12 cellular contexts compared by ENCODE assay signal in the genomic region with DNA sequence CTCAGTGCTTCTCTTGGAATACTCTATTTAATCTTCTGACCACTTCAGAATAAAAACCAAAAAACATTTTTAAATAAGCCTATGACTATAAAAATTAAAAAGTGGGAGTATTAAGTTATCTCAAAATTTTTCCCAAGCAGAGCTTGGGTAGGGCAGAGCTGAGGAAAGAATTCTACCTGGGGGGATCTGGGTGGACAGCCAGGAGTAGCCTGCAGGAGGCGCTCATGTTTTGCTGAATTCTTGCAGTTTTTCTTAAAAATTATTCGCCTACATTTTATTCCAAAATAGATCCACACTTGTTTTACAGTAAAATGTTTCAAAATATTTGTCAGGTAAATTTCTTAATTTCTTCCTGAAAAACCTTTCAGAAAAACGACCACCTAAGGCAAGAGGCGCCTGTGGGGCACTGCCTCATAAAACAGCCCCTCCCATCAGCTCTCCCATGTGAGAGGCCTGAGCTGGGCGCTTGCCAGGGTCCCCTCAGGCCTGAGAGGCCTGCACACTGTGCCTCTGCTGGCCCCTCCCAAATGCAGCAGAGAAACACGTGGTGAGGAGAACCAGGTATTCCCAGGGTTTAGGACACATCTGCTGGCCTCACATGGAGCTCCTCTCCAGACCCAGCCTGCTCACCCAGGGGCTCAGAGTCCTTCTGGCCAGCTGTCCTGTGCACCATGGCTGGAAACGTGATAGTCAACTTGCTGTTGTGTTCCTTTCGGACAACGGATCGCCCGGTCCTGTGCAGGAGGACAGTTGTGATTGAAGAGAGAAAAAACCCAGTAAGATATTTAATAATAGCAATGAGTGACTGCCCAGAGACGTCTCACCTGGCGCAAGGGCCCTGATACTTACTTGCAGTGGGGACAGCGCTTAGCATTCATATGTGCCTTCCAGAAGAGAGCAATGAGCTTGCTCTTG. TPM values are rescaled to one million over a fixed set of nuclear protein-coding genes. Genes with fewer than 3 reads are reported as not detected.
DNase-seq lines count a peak whose midpoint lies in the region; ATAC-seq, FAIRE-seq and TF ChIP-seq lines count a peak whose summit lies in the region.
"Had no signal": no experiment of that assay in that cellular context is flagged by ENCODE, and none has a peak within 500 bp of the region (broad histone marks: within the 10 kb centered on the region; RNA-seq: fewer than 3 reads in every experiment).

No MANE protein-coding gene starts in this region.

- no peak overlapping the region for H3K4me3 ChIP-seq in BE2C (ENCODE audit: low read depth, low read length)
- H3K4me3 ChIP-seq in GM12875 (ENCODE audit: low read depth, low read length) = no peak overlapping the region
- H3K4me3 ChIP-seq in astrocyte of the cerebellum (ENCODE audit: low read depth, low read length) = no peak overlapping the region
- no peak overlapping the region for H3K4me3 ChIP-seq in kidney epithelial cell (ENCODE audit: low read depth, low read length)
- H3K4me3 ChIP-seq in pancreas = no peak overlapping the region
- H3K4me3 ChIP-seq: uterus had no signal

- H3K4me1 ChIP-seq in BE2C (no peaks in the 10 kb centered on the region), pancreas (no peaks in the 10 kb centered on the region)
- H3K4me1 ChIP-seq: uterus had no signal

- DNase-seq in BE2C (peak; percentile 28), astrocyte of the cerebellum (ENCODE audit: low read depth) (no peak), kidney epithelial cell (ENCODE audit: low read depth) (no peak), pancreas (no peak), left lobe of liver (ENCODE audit: low spot score) (no peak), frontal cortex (ENCODE audit: low spot score in 2 of 2) (no peak), HuH-7.5 (ENCODE audit: low spot score) (no peak)
- DNase-seq: activated CD4-positive, CD25-positive, alpha-beta regulatory T cell; NCI-H1930; uterus had no signal

- TF ChIP-seq CTCF in BE2C (IDR thresholded peaks at IDR 0.05; ENCODE audit: low read depth, low read length) (peak; percentile 43), GM12875 (IDR thresholded peaks at IDR 0.05; ENCODE audit: borderline replicate concordance, insufficient read depth, low read depth, low read length) (peak; percentile 44; the same call in 1 of the 2 replicates), astrocyte of the cerebellum (IDR thresholded peaks at IDR 0.05; ENCODE audit: low read depth, low read length, missing control alignments) (peak; percentile 53), kidney epithelial cell (IDR thresholded peaks at IDR 0.05; ENCODE audit: insufficient read depth, low read length, poor library complexity, severe bottlenecking) (peak; percentile 40), pancreas (IDR thresholded peaks at IDR 0.05) (no peak)

- no peak for FAIRE-seq in pancreas (lab: Jason Lieb, UNC)
- FAIRE-seq in frontal cortex (lab: Jason Lieb, UNC) = no peak
- FAIRE-seq: endometrium had no signal

- intact Hi-C loops in pancreas (cut with DNase I) = no loop called here

- H3K27ac ChIP-seq in pancreas = no peak overlapping the region
- H3K27ac ChIP-seq: uterus had no signal

- H3K27me3 ChIP-seq in BE2C = no peaks in the 10 kb centered on the region
- H3K27me3 ChIP-seq in kidney epithelial cell (ENCODE audit: control insufficient read depth, insufficient read depth, low read length) = no peaks in the 10 kb centered on the region
- H3K27me3 ChIP-seq in pancreas = no peaks in the 10 kb centered on the region
- H3K27me3 ChIP-seq: uterus had no signal

- H3K36me3 ChIP-seq in BE2C = peaks cover 39% of the 10 kb centered on the region
- H3K36me3 ChIP-seq in kidney epithelial cell (ENCODE audit: control insufficient read depth, insufficient read depth, low read length) = peaks cover 3% of the 10 kb centered on the region
- H3K36me3 ChIP-seq in pancreas = peaks cover 6 to 32% (median 14%) of the 10 kb centered on the region in 3 donors
- H3K36me3 ChIP-seq: uterus had no signal

- ATAC-seq in pancreas (no peak), left lobe of liver (no peak)

- H3K9me3 ChIP-seq in BE2C = no peaks in the 10 kb centered on the region
- H3K9me3 ChIP-seq in pancreas = no peaks in the 10 kb centered on the region
- H3K9me3 ChIP-seq: uterus had no signal

- in situ Hi-C loops in astrocyte of the cerebellum (cut with HindIII; ENCODE audit: low sequenced_read_pairs) = loop anchor here (25.0 kb wide), 1 partner anchor 376 kb away; no protein-coding TSS in a partner anchor

- WGBS in pancreas, 2 donors = 81% methylated on average over 14 of the region's 14 CpGs

RNA-seq across cellular contexts. Expression of gene POLR1A, which starts 17.5 kb away (rescaled TPM):
- polyA plus RNA-seq in BE2C (2012; ENCODE audit: insufficient read depth, insufficient read length, low read depth) = 32.5 TPM
- total RNA-seq in kidney epithelial cell = 33.7 and 36.8 TPM in 2 replicates
- 10 to 100 TPM in 4 of 6 donors, 1 to 10 TPM in 2; 8.6 to 19.0 (median 15.3) TPM for total RNA-seq in pancreas
- polyA plus RNA-seq in pancreas = 1 to 10 TPM; 3.9 to 5.0 TPM
- 12.1 TPM for total RNA-seq in left lobe of liver
- 11.0 TPM for total RNA-seq in frontal cortex

RNA-seq across cellular contexts. Expression of gene PTCD3, which starts 17.8 kb away (rescaled TPM):
- polyA plus RNA-seq in BE2C (2012; ENCODE audit: insufficient read depth, insufficient read length, low read depth) = 30.8 TPM
- total RNA-seq in kidney epithelial cell (48.9 and 66.1 TPM in 2 replicates), pancreas (10 to 100 TPM; 24.1 to 42.7 (median 30.4) TPM), left lobe of liver (44.9 TPM), frontal cortex (77.0 TPM)
- 10 to 100 TPM; 15.8 to 32.1 TPM for polyA plus RNA-seq in pancreas

Comparison
In these comparisons a context has a peak if more than half of its experiments do, and no peak if none do; other contexts are left out.
1. CTCF ChIP-seq: peak in BE2C (single experiment), GM12875 (single experiment), astrocyte of the cerebellum (single experiment) and kidney epithelial cell (single experiment); none in pancreas (0 of 4).